8 cellular contexts compared by ENCODE assay signal in the genomic region with DNA sequence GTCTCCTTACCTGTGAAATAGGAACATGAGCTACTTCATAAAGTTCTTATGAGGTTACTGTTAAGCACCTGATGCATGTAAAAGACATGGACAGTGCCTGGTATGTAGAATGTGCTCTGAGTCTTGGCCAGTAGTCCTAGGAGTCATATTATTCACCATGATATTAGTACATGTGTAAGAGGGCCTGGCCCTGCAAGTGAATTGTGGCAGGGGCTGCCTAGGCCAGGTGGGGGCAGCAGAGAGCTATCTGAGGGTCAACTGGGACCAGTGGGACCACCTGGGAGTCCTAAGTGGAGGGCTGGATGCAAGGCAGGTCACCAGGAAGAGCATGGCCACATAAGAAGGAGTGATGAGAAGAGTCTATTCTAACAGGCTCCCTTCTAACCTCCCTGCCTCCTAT.
DNase-seq lines count a peak whose midpoint lies in the region; ATAC-seq and TF ChIP-seq lines count a peak whose summit lies in the region.

No MANE protein-coding gene starts in this region.

- TF ChIP-seq EP300 in upper lobe of left lung (IDR thresholded peaks at IDR 0.05), result no peak

- H3K36me3 ChIP-seq in upper lobe of left lung, result no peaks in the 10 kb centered on the region

- H3K27me3 Mint-ChIP-seq in WTC11 (ENCODE audit: low read depth), result no peaks in the 10 kb centered on the region; the same call in 1 of the 2 replicates

- POLR2A ChIA-PET in WTC11 (lab: Charles Lee), result no interaction called here

- peak; percentile 28 for TF ChIP-seq CTCF in AG09309 (IDR thresholded peaks at IDR 0.05; ENCODE audit: control insufficient read depth, insufficient read depth, low read depth, low read length, missing control alignments)
- peak; percentile 67; the same call in 1 of the 2 replicates for TF ChIP-seq CTCF in GM12875 (IDR thresholded peaks at IDR 0.05; ENCODE audit: borderline replicate concordance, insufficient read depth, low read depth, low read length)
- peak; percentile 85 for TF ChIP-seq CTCF in WTC11 (IDR thresholded peaks at IDR 0.05)
- TF ChIP-seq CTCF in upper lobe of left lung (IDR thresholded peaks at IDR 0.05), result peak in 3 of 6 experiments; percentile 38 to 54 (median 53)

- H3K4me1 ChIP-seq in upper lobe of left lung, result peaks cover 0 to 12% (median 1%) of the 10 kb centered on the region in 4 donors

- no peaks in the 10 kb centered on the region for H3K9me3 ChIP-seq in upper lobe of left lung

- CTCF ChIA-PET in WTC11 (lab: Charles Lee), result interaction anchor here (0.5 to 3.3 kb wide), 23 partner anchors 9 to 787 kb away, joined by 3 to 12 read pairs (median 4); no protein-coding TSS in a partner anchor

- H3K4me1 Mint-ChIP-seq in WTC11, result peaks cover 29% of the 10 kb centered on the region

- no peak overlapping the region for H3K27ac ChIP-seq in upper lobe of left lung

- DNase-seq in AG09309 (ENCODE audit: low read depth) (no peak), HT-29 (ENCODE audit: low spot score) (peak; percentile 53), WTC11 (ENCODE audit: low spot score) (peak; percentile 93), iPS-NIHi11 (ENCODE audit: low spot score) (peak; percentile 86), upper lobe of left lung (peak; percentile 23 to 26)
- DNase-seq in stimulated activated naive CD4-positive, alpha-beta T cell treated with Interleukin-2 at 50 U/mL for 16 hours (lab: John Stamatoyannopoulos, UW), result no peak

- no peaks in the 10 kb centered on the region for H3K9me3 Mint-ChIP-seq in WTC11

- ATAC-seq in WTC11, result peak; percentile 98
- peak; percentile 41 to 50 for ATAC-seq in upper lobe of left lung (ENCODE audit: low FRiP score in 2 of 2)
- ATAC-seq in GM18517 (IDR thresholded peaks at IDR 0.05; ENCODE audit: unreplicated experiment), result no peak

- no peaks in the 10 kb centered on the region for H3K36me3 Mint-ChIP-seq in WTC11

- H3K27ac Mint-ChIP-seq in WTC11, result no peak overlapping the region

- no peak overlapping the region for H3K4me3 Mint-ChIP-seq in WTC11

- H3K27me3 ChIP-seq in upper lobe of left lung, result no peaks in the 10 kb centered on the region

- TF ChIP-seq POLR2A in upper lobe of left lung (IDR thresholded peaks at IDR 0.05), result no peak

- H3K4me3 ChIP-seq in AG09309 (ENCODE audit: control insufficient read depth, low read depth, low read length), result no peak overlapping the region
- no peak overlapping the region for H3K4me3 ChIP-seq in GM12875 (ENCODE audit: low read depth, low read length)
- no peak overlapping the region for H3K4me3 ChIP-seq in upper lobe of left lung

TF ChIP-seq in WTC11, 78 proteins besides CTCF, POLR2A, EP300 and RAD21:
- TF ChIP-seq TCF7 (CRISPR knock-in tag; IDR thresholded peaks at IDR 0.05; ENCODE audit: low read depth) (no peak), ZNF232 (CRISPR knock-in tag; IDR thresholded peaks at IDR 0.05) (no peak), E2F1 (CRISPR knock-in tag; IDR thresholded peaks at IDR 0.05) (no peak), CREM (CRISPR knock-in tag; IDR thresholded peaks at IDR 0.05) (no peak), NFATC4 (CRISPR knock-in tag; IDR thresholded peaks at IDR 0.05) (no peak), MAX (CRISPR knock-in tag; IDR thresholded peaks at IDR 0.05) (no peak), MLX (CRISPR knock-in tag; IDR thresholded peaks at IDR 0.05) (no peak), JUN (CRISPR knock-in tag; IDR thresholded peaks at IDR 0.05) (no peak), ESRRA (CRISPR knock-in tag; IDR thresholded peaks at IDR 0.05; ENCODE audit: borderline replicate concordance) (no peak), ZMAT4 (CRISPR knock-in tag; IDR thresholded peaks at IDR 0.05) (no peak), MYBL2 (CRISPR knock-in tag; IDR thresholded peaks at IDR 0.05) (no peak), ZNF423 (CRISPR knock-in tag; IDR thresholded peaks at IDR 0.05) (no peak), CDX4 (CRISPR knock-in tag; IDR thresholded peaks at IDR 0.05; ENCODE audit: borderline replicate concordance) (no peak), ELF4 (CRISPR knock-in tag; IDR thresholded peaks at IDR 0.05; ENCODE audit: low read depth) (no peak), IRF2 (CRISPR knock-in tag; IDR thresholded peaks at IDR 0.05; ENCODE audit: borderline replicate concordance, low read depth) (no peak), RELA (CRISPR knock-in tag; IDR thresholded peaks at IDR 0.05; ENCODE audit: borderline replicate concordance) (no peak), MXD4 (CRISPR knock-in tag; IDR thresholded peaks at IDR 0.05; ENCODE audit: borderline replicate concordance) (no peak), ZNF425 (CRISPR knock-in tag; conservative IDR thresholded peaks at IDR 0.05) (no peak), GABPB1 (CRISPR knock-in tag; IDR thresholded peaks at IDR 0.05) (no peak), NR1H2 (CRISPR knock-in tag; IDR thresholded peaks at IDR 0.05) (no peak)
TF ChIP-seq in WTC11: peak in this region for 0.

Comparison
In these comparisons a context has a peak if more than half of its experiments do, and no peak if none do; other contexts are left out.
1. DNase-seq: peak in HT-29 (single experiment), WTC11 (single experiment), iPS-NIHi11 (single experiment) and upper lobe of left lung (2 of 2); none in AG09309 (single experiment) and stimulated activated naive CD4-positive, alpha-beta T cell treated with Interleukin-2 at 50 U/mL for 16 hours (single experiment).